Comparison of ENCODE assay signal across 9 cellular contexts in genomic region chr18:37294951-37295350, GRCh38.
A peak's percentile ranks its signal among the peaks of the same experiment; 100 is the strongest.
DNase-seq lines count a peak whose midpoint lies in the region; ATAC-seq and TF ChIP-seq lines count a peak whose summit lies in the region.
"Had no signal": no experiment of that assay in that cellular context is flagged by ENCODE, and none has a peak within 500 bp of the region (broad histone marks: within the 10 kb centered on the region; RNA-seq: fewer than 3 reads in every experiment).

No MANE protein-coding gene starts in this region.

- H3K4me3 Mint-ChIP-seq in brain = no peak overlapping the region
- no peak overlapping the region for H3K4me3 Mint-ChIP-seq in nephron progenitor cell
- H3K4me3 Mint-ChIP-seq: IgD-negative memory B cell had no signal

- H3K36me3 Mint-ChIP-seq in brain (no peaks in the 10 kb centered on the region), nephron progenitor cell (ENCODE audit: low read depth) (no peaks in the 10 kb centered on the region)

- peak; percentile 37 for DNase-seq in NCI-H748 (lab: John Stamatoyannopoulos, UW; ENCODE audit: unreplicated experiment)
- DNase-seq in NCI-H748 treated with DMSO at 0.1 percent for 48 hours (lab: John Stamatoyannopoulos, UW) = no peak
- peak; percentile 69 for DNase-seq in nephron progenitor cell
- no peak for DNase-seq in medulla oblongata (ENCODE audit: extremely low spot score)
- no peak for DNase-seq in GM19238 (ENCODE audit: insufficient read length, low spot score)

- H3K27ac Mint-ChIP-seq in brain (no peak overlapping the region), nephron progenitor cell (no peak overlapping the region)

- no peak for ATAC-seq in HG03159 (IDR thresholded peaks at IDR 0.05; ENCODE audit: unreplicated experiment)

- peak; percentile 62 for TF ChIP-seq RAD21 in Ishikawa (IDR thresholded peaks at IDR 0.05; ENCODE audit: low read depth)

- TF ChIP-seq EP300 in Ishikawa (IDR thresholded peaks at IDR 0.05; ENCODE audit: borderline replicate concordance) = no peak

- peak; percentile 21 to 45 for TF ChIP-seq CTCF in brain (conservative IDR thresholded peaks at IDR 0.05)
- peak; percentile 53 for TF ChIP-seq CTCF in nephron progenitor cell (IDR thresholded peaks at IDR 0.05)

- H3K27me3 Mint-ChIP-seq in brain (peaks cover 9% of the 10 kb centered on the region), nephron progenitor cell (ENCODE audit: low read depth, poor library complexity) (peaks cover 5% of the 10 kb centered on the region)
- H3K27me3 Mint-ChIP-seq: IgD-negative memory B cell had no signal

- H3K4me1 Mint-ChIP-seq in brain = peaks cover 38% of the 10 kb centered on the region
- H3K4me1 Mint-ChIP-seq in nephron progenitor cell = peaks cover 15% of the 10 kb centered on the region
- H3K4me1 Mint-ChIP-seq: IgD-negative memory B cell had no signal

- no peaks in the 10 kb centered on the region for H3K9me3 Mint-ChIP-seq in brain
- H3K9me3 Mint-ChIP-seq in nephron progenitor cell = no peaks in the 10 kb centered on the region
- H3K9me3 Mint-ChIP-seq: IgD-negative memory B cell had no signal

TF ChIP-seq in Ishikawa, 13 proteins besides CTCF, POLR2A, EP300 and RAD21:
- TF ChIP-seq NFIC (IDR thresholded peaks at IDR 0.05) (no peak), TAF1 (IDR thresholded peaks at IDR 0.05; ENCODE audit: low read depth) (no peak), ZBTB7A (IDR thresholded peaks at IDR 0.05; ENCODE audit: low read depth) (no peak), REST (IDR thresholded peaks at IDR 0.05; ENCODE audit: low read depth) (no peak), TCF12 (IDR thresholded peaks at IDR 0.05; ENCODE audit: low read depth) (no peak), CREB1 (IDR thresholded peaks at IDR 0.05; ENCODE audit: low read depth) (no peak), CEBPB (IDR thresholded peaks at IDR 0.05) (no peak), FOXM1 (IDR thresholded peaks at IDR 0.05; ENCODE audit: borderline replicate concordance, low read depth) (no peak), EGR1 (IDR thresholded peaks at IDR 0.05) (no peak)
- TF ChIP-seq, protein P1, sequence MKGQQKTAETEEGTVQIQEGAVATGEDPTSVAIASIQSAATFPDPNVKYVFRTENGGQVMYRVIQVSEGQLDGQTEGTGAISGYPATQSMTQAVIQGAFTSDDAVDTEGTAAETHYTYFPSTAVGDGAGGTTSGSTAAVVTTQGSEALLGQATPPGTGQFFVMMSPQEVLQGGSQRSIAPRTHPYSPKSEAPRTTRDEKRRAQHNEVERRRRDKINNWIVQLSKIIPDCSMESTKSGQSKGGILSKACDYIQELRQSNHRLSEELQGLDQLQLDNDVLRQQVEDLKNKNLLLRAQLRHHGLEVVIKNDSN (IDR thresholded peaks at IDR 0.05) = no peak
- TF ChIP-seq, protein P2, sequence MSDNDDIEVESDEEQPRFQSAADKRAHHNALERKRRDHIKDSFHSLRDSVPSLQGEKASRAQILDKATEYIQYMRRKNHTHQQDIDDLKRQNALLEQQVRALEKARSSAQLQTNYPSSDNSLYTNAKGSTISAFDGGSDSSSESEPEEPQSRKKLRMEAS (IDR thresholded peaks at IDR 0.05) = no peak

Comparison
In these comparisons a context has a peak if more than half of its experiments do, and no peak if none do; other contexts are left out.
1. DNase-seq: peak in NCI-H748 (single experiment) and nephron progenitor cell (single experiment); none in NCI-H748 treated with DMSO at 0.1 percent for 48 hours (single experiment), medulla oblongata (single experiment) and GM19238 (single experiment).